ENCODE assay signal across 16 cellular contexts in genomic region chr12:124087251-124088141, GRCh38.
"Had no signal": no experiment of that assay in that cellular context is flagged by ENCODE, and none has a peak within 500 bp of the region (broad histone marks: within the 10 kb centered on the region; RNA-seq: fewer than 3 reads in every experiment).

No MANE protein-coding gene starts in this region.

- H3K36me3 ChIP-seq: colonic mucosa, left ventricle myocardium inferior, ovary had no signal

- H3K4me1 Mint-ChIP-seq: activated naive CD4-positive, alpha-beta T cell treated with anti-CD3 and anti-CD28 coated beads, Interleukin-2, amount 50 U/mL, for 24 hours; memory B cell; stimulated activated effector memory CD8-positive, alpha-beta T cell treated with anti-CD3 and anti-CD28 coated beads, Interleukin-12 subunit alpha, Interleukin-12 subunit beta, amount 100 ng/mL, for 72 hours had no signal

- DNase-seq: activated CD4-positive, alpha-beta T cell treated with anti-CD3 and anti-CD28 coated beads, Interleukin-2, amount 50 U/mL, for 48 hours; activated effector memory CD4-positive, alpha-beta T cell treated with Interleukin-2 at 50 U/mL for 16 hours; activated T-cell treated with anti-CD3 and anti-CD28 coated beads, Interleukin-2, amount 50 U/mL, for 24 hours; amniotic stem cell; hippocampal formation; kidney; left ventricle myocardium inferior; ovary; stimulated activated CD4-positive, alpha-beta T cell treated with anti-CD3 and anti-CD28 coated beads, Interleukin-12 subunit alpha, Interleukin-12 subunit beta, amount 100 ng/mL, for 4 hours; stimulated activated CD4-positive, alpha-beta T cell treated with anti-CD3 and anti-CD28 coated beads, Interleukin-2, amount 100 ng/mL, for 24 hours had no signal

- H3K36me3 Mint-ChIP-seq: activated naive CD4-positive, alpha-beta T cell treated with anti-CD3 and anti-CD28 coated beads, Interleukin-2, amount 50 U/mL, for 24 hours; memory B cell; stimulated activated effector memory CD8-positive, alpha-beta T cell treated with anti-CD3 and anti-CD28 coated beads, Interleukin-12 subunit alpha, Interleukin-12 subunit beta, amount 100 ng/mL, for 72 hours had no signal

- H3K9me3 ChIP-seq: colonic mucosa, left ventricle myocardium inferior, ovary had no signal

- H3K27me3 ChIP-seq: colonic mucosa, ovary had no signal

- H3K27ac ChIP-seq: colonic mucosa, left ventricle myocardium inferior, ovary had no signal

- H3K27ac Mint-ChIP-seq: activated naive CD4-positive, alpha-beta T cell treated with anti-CD3 and anti-CD28 coated beads, Interleukin-2, amount 50 U/mL, for 24 hours; activated T-cell treated with anti-CD3 and anti-CD28 coated beads, Interleukin-2, amount 50 U/mL, for 24 hours; memory B cell; stimulated activated effector memory CD8-positive, alpha-beta T cell treated with anti-CD3 and anti-CD28 coated beads, Interleukin-12 subunit alpha, Interleukin-12 subunit beta, amount 100 ng/mL, for 72 hours had no signal

- H3K4me3 Mint-ChIP-seq: activated naive CD4-positive, alpha-beta T cell treated with anti-CD3 and anti-CD28 coated beads, Interleukin-2, amount 50 U/mL, for 24 hours; activated T-cell treated with anti-CD3 and anti-CD28 coated beads, Interleukin-2, amount 50 U/mL, for 24 hours; memory B cell; neural crest cell; stimulated activated effector memory CD8-positive, alpha-beta T cell treated with anti-CD3 and anti-CD28 coated beads, Interleukin-12 subunit alpha, Interleukin-12 subunit beta, amount 100 ng/mL, for 72 hours had no signal

- H3K4me3 ChIP-seq: colonic mucosa, left ventricle myocardium inferior, ovary had no signal

- H3K27me3 Mint-ChIP-seq: activated naive CD4-positive, alpha-beta T cell treated with anti-CD3 and anti-CD28 coated beads, Interleukin-2, amount 50 U/mL, for 24 hours; activated T-cell treated with anti-CD3 and anti-CD28 coated beads, Interleukin-2, amount 50 U/mL, for 24 hours had no signal

- H3K9me3 Mint-ChIP-seq: activated naive CD4-positive, alpha-beta T cell treated with anti-CD3 and anti-CD28 coated beads, Interleukin-2, amount 50 U/mL, for 24 hours; activated T-cell treated with anti-CD3 and anti-CD28 coated beads, Interleukin-2, amount 50 U/mL, for 24 hours; memory B cell had no signal

- H3K4me1 ChIP-seq: colonic mucosa, left ventricle myocardium inferior had no signal

- ATAC-seq: esophagus mucosa; stimulated activated effector memory CD8-positive, alpha-beta T cell treated with anti-CD3 and anti-CD28 coated beads, Interleukin-12 subunit alpha, Interleukin-12 subunit beta, amount 100 ng/mL, for 72 hours had no signal
